Comparison of ENCODE assay signal across 3 cellular contexts in the genomic region with DNA sequence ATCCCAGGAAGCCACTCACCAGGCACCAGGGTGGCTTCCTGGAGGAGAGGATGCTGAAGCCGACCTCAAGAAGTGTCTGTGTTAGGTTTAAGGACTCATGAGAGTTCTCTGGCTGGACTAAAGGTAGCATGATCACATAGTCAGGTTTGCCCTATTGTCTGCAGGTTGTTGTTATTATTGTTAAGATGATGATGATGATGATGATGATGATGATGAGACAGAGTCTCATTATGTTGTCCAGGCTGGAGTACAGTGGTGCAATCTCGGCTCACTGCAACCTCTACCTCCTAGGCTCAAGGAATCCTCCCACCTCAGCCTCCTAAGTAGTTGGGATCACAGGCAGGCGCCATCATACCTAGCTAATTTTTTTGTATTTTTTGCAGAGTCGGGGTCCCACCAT. TPM values are rescaled to one million over a fixed set of nuclear protein-coding genes. Genes with fewer than 3 reads are reported as not detected.
"Had no signal": no experiment of that assay in that cellular context is flagged by ENCODE, and none has a peak within 500 bp of the region (broad histone marks: within the 10 kb centered on the region; RNA-seq: fewer than 3 reads in every experiment).

No MANE protein-coding gene starts in this region.

RNA-seq across cellular contexts. Expression of gene SPDYE3, which starts 43.3 kb away (rescaled TPM):
- total RNA-seq: GM23248, H9, HT-29 had no signal

RNA-seq across cellular contexts. Expression of gene PVRIG, which starts 44.5 kb away (rescaled TPM):
- total RNA-seq: GM23248, HT-29 had no signal
- polyA plus RNA-seq: GM23248 had no signal
